1 cellular context compared by ENCODE assay signal in genomic region chr11:102489469-102490145, GRCh38.
A peak's percentile ranks its signal among the peaks of the same experiment; 100 is the strongest.
TF ChIP-seq lines count a peak whose summit lies in the region.

No MANE protein-coding gene starts in this region.

TF ChIP-seq in GM12878, 131 proteins besides CTCF, POLR2A, EP300 and RAD21:
- peak; percentile 41; the same call in 1 of the 2 replicates for TF ChIP-seq JUNB (IDR thresholded peaks at IDR 0.05)
- TF ChIP-seq NFIC (IDR thresholded peaks at IDR 0.05; ENCODE audit: low read depth, low read length), result peak; percentile 34; the same call in 1 of the 2 replicates
- TF ChIP-seq IRF4 (IDR thresholded peaks at IDR 0.05; ENCODE audit: low read depth, low read length), result no peak
